ENCODE assay signal across 8 cellular contexts in the genomic region with DNA sequence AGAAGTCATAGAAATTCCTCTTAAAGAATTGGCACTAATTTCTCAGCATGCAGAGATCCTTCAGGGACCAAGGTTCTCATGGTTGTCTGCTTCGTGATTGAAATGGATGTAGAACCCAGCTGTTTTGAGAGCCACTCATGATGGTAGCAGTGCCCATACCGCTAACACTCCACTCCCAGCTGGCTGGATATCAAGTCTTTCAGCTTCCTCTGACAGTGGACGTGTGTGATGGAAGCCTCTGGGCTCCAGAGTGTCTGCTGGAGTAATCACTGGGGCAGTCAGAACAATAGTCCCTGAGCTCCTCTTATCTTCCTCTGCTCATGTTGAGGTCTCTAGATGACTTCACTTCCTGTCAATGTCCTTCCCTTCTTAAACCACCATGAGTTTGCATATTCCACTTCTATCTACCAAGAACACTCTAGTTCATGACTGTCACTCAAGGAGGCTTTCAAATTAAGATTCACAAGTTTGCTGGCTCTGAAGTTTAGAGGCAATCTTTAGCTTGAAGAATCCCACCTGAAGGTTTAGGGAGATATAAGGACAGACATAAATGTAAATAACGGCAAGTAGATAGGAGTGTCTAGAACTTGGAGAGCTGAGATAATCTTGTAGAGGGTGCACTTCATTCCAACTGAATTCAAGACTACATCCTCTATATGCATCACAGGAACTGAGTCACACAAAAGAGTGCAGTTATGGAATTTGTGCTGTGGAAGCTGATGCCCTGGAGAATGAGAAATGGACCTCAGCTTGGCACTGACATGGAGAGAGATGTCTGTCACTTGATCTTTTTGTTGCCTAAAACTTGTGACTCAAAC.
DNase-seq lines count a peak whose midpoint lies in the region; ATAC-seq lines count a peak whose summit lies in the region.

No MANE protein-coding gene starts in this region.

- no peaks in the 10 kb centered on the region for H3K9me3 ChIP-seq in SJCRH30 (replicated peaks)

- peak overlapping the region; percentile 75 for H3K27ac ChIP-seq in SJCRH30

- peaks cover 33% of the 10 kb centered on the region for H3K4me1 ChIP-seq in SJCRH30

- no peaks in the 10 kb centered on the region for H3K27me3 ChIP-seq in SJCRH30

- no peaks in the 10 kb centered on the region for H3K36me3 ChIP-seq in SJCRH30

- ATAC-seq in GM18873 (IDR thresholded peaks at IDR 0.05; ENCODE audit: low FRiP score, unreplicated experiment) (peak; percentile 98), HG03066 (IDR thresholded peaks at IDR 0.05; ENCODE audit: low read depth, unreplicated experiment) (peak; percentile 95)

- H3K4me3 ChIP-seq in SJCRH30, result no peak overlapping the region

- peak; percentile 62 for DNase-seq in AG20443 (ENCODE audit: low spot score)
- DNase-seq in SJCRH30, result peak; percentile 63 to 65
- peak; percentile 39 for DNase-seq in hepatic stellate cell (ENCODE audit: low spot score)
- DNase-seq in NCI-H524 treated with DMSO at 0.1 percent for 48 hours (lab: John Stamatoyannopoulos, UW), result no peak
- no peak for DNase-seq in Ammon's horn (ENCODE audit: low spot score)
- DNase-seq in NCI-H1092 (lab: John Stamatoyannopoulos, UW), result no peak

Comparison
In these comparisons a context has a peak if more than half of its experiments do, and no peak if none do; other contexts are left out.
1. DNase-seq: peak in AG20443 (single experiment), SJCRH30 (2 of 2) and hepatic stellate cell (single experiment); none in NCI-H524 treated with DMSO at 0.1 percent for 48 hours (single experiment), Ammon's horn (single experiment) and NCI-H1092 (single experiment).